11 cellular contexts compared by ENCODE assay signal in the genomic region with DNA sequence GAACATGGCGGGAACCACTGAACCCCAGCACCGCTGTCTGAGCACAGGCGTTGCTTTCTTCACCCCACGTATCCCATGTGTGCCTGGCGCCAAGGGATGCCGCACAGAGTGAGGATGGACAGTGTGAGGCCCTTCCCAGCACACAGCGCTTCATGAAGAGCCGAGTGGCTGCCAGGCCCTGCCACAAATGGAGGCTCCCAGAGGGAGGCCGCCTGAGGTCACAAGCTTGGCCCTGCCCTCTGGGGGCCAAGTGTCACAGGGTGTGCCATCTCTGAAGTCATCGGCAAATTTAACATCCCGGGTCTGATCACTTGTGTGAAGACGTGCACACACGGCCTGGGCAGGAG. TPM values are rescaled to one million over a fixed set of nuclear protein-coding genes. Genes with fewer than 3 reads are reported as not detected.
DNase-seq lines count a peak whose midpoint lies in the region; ATAC-seq and TF ChIP-seq lines count a peak whose summit lies in the region.
"Had no signal": no experiment of that assay in that cellular context is flagged by ENCODE, and none has a peak within 500 bp of the region (broad histone marks: within the 10 kb centered on the region; RNA-seq: fewer than 3 reads in every experiment).

No MANE protein-coding gene starts in this region.

- no peak overlapping the region for H3K4me2 ChIP-seq in fibroblast of lung (ENCODE audit: extremely low read depth, insufficient read depth, low read length)

- H3K27ac ChIP-seq in fibroblast of lung (ENCODE audit: insufficient read depth, low read length) (peak overlapping the region; percentile 52), gastrocnemius medialis (peak overlapping the region; percentile 32 to 94 (median 86)), body of pancreas (peak overlapping the region in 2 of 4 donors; percentile 58 to 64)

- peak; percentile 5 for DNase-seq in G401 (ENCODE audit: low spot score)
- DNase-seq in WTC11 (ENCODE audit: low spot score) = no peak
- DNase-seq in fibroblast of lung (ENCODE audit: low read depth in 2 of 2) = no peak
- DNase-seq in gastrocnemius medialis = peak in 1 of 2 donors; percentile 36
- DNase-seq in NK-92 treated with Interleukin-12 subunit alpha and Interleukin-12 subunit beta, amount 100 ng/mL, for 24 hours (lab: John Stamatoyannopoulos, UW) = no peak
- no peak for DNase-seq in body of pancreas
- no peak for DNase-seq in AML-193 (lab: John Stamatoyannopoulos, UW)
- DNase-seq: activated CD4-positive, alpha-beta T cell treated with anti-CD3 and anti-CD28 coated beads, Interleukin-2, amount 50 U/mL, for 4 hours; caudate nucleus; NCI-H2029 treated with DMSO at 0.1 percent for 48 hours had no signal

- no peak overlapping the region for H3K4me3 ChIP-seq in fibroblast of lung (replicated peaks in 1 of 4; ENCODE audit: control extremely low read depth in 1 of 4, insufficient read depth in 1 of 4, low read depth in 3 of 4, low read length in 4 of 4)
- no peak overlapping the region for H3K4me3 ChIP-seq in gastrocnemius medialis
- no peak overlapping the region for H3K4me3 ChIP-seq in body of pancreas

- in situ Hi-C loops in G401 (cut with HindIII; ENCODE audit: low sequenced_read_pairs) = no loop called here
- in situ Hi-C loops in gastrocnemius medialis (cut with MboI; ENCODE audit: low sequenced_read_pairs in 4 of 4) = no loop called here

- peak overlapping the region; percentile 27; the same call in 1 of the 2 replicates for H3K27ac Mint-ChIP-seq in WTC11

- H3K9me3 Mint-ChIP-seq in WTC11 = no peaks in the 10 kb centered on the region

- H3K4me1 ChIP-seq in fibroblast of lung (ENCODE audit: control insufficient read depth, extremely low read depth, insufficient read depth, low read length) (peaks cover 17% of the 10 kb centered on the region), gastrocnemius medialis (peaks cover 53 to 61% of the 10 kb centered on the region in 2 donors), body of pancreas (peaks cover 49% of the 10 kb centered on the region)

- no peaks in the 10 kb centered on the region for H4K20me1 ChIP-seq in fibroblast of lung (ENCODE audit: control insufficient read depth, extremely low read depth, insufficient read depth, low read length)

- H3K36me3 Mint-ChIP-seq in WTC11 = peaks cover 3% of the 10 kb centered on the region; the same call in 1 of the 2 replicates

- H3K27me3 ChIP-seq in fibroblast of lung (ENCODE audit: control insufficient read depth, insufficient read depth, low read length) = no peaks in the 10 kb centered on the region
- no peaks in the 10 kb centered on the region for H3K27me3 ChIP-seq in gastrocnemius medialis
- H3K27me3 ChIP-seq in body of pancreas = no peaks in the 10 kb centered on the region

- H3K9ac ChIP-seq in fibroblast of lung (ENCODE audit: insufficient read depth, low read length) = no peak overlapping the region

- H2AFZ ChIP-seq in fibroblast of lung (ENCODE audit: low read length) = no peak overlapping the region

- ATAC-seq in WTC11 = no peak
- no peak for ATAC-seq in gastrocnemius medialis
- ATAC-seq in GM19351 (IDR thresholded peaks at IDR 0.05; ENCODE audit: unreplicated experiment) = no peak
- no peak for ATAC-seq in body of pancreas

- no peak for TF ChIP-seq CTCF in WTC11 (IDR thresholded peaks at IDR 0.05)
- TF ChIP-seq CTCF in fibroblast of lung (conservative IDR thresholded peaks at IDR 0.05 in 1 of 2, IDR thresholded peaks at IDR 0.05 in 1 of 2; ENCODE audit: low read depth in 1 of 2, low read length in 2 of 2) = no peak
- TF ChIP-seq CTCF in gastrocnemius medialis (IDR thresholded peaks at IDR 0.05 in 4 of 5, conservative IDR thresholded peaks at IDR 0.05 in 1 of 5) = no peak
- no peak for TF ChIP-seq CTCF in body of pancreas (IDR thresholded peaks at IDR 0.05)

- no peak for TF ChIP-seq POLR2A in gastrocnemius medialis (IDR thresholded peaks at IDR 0.05)
- TF ChIP-seq POLR2A in body of pancreas (IDR thresholded peaks at IDR 0.05) = no peak

- peaks cover 39% of the 10 kb centered on the region for H3K36me3 ChIP-seq in fibroblast of lung (ENCODE audit: control insufficient read depth, insufficient read depth, low read length)
- peaks cover 0 to 35% of the 10 kb centered on the region in 2 donors for H3K36me3 ChIP-seq in gastrocnemius medialis
- peaks cover 6 to 18% of the 10 kb centered on the region in 2 donors for H3K36me3 ChIP-seq in body of pancreas (replicated peaks in 1 of 2; ENCODE audit: insufficient read depth in 1 of 2, low read depth in 2 of 2)

- intact Hi-C loops in gastrocnemius medialis (cut with DNase I; ENCODE audit: low total_unique reads) (no loop called here), body of pancreas (cut with DNase I) (no loop called here)

- H3K4me3 Mint-ChIP-seq in WTC11 = no peak overlapping the region

- H3K4me1 Mint-ChIP-seq in WTC11 = peaks cover 15% of the 10 kb centered on the region

- POLR2A ChIA-PET in WTC11 (lab: Charles Lee) = no interaction called here

- H3K9me3 ChIP-seq in fibroblast of lung (ENCODE audit: control insufficient read depth, insufficient read depth, low read depth, low read length) = no peaks in the 10 kb centered on the region
- H3K9me3 ChIP-seq in gastrocnemius medialis = no peaks in the 10 kb centered on the region
- H3K9me3 ChIP-seq in body of pancreas = no peaks in the 10 kb centered on the region

- no peaks in the 10 kb centered on the region for H3K27me3 Mint-ChIP-seq in WTC11 (ENCODE audit: low read depth)

- CTCF ChIA-PET in WTC11 (lab: Charles Lee) = interaction anchor here (0.8 to 6.0 kb wide), 3 partner anchors 8 to 101 kb away, joined by 3 to 37 read pairs (median 6); no protein-coding TSS in a partner anchor

- 85 to 87% methylated on average over 8 to 13 of the region's 13 CpGs for WGBS in body of pancreas, 2 donors

- peaks cover 62% of the 10 kb centered on the region for H3K79me2 ChIP-seq in fibroblast of lung (ENCODE audit: control insufficient read depth, insufficient read depth, low read length)

TF ChIP-seq in WTC11, 78 proteins besides CTCF, POLR2A, EP300 and RAD21 (continues in another document):
- TF ChIP-seq IRF2 (CRISPR knock-in tag; IDR thresholded peaks at IDR 0.05; ENCODE audit: borderline replicate concordance, low read depth) = no peak
- no peak for TF ChIP-seq ATF1 (CRISPR knock-in tag; IDR thresholded peaks at IDR 0.05)
- TF ChIP-seq, protein P1, sequence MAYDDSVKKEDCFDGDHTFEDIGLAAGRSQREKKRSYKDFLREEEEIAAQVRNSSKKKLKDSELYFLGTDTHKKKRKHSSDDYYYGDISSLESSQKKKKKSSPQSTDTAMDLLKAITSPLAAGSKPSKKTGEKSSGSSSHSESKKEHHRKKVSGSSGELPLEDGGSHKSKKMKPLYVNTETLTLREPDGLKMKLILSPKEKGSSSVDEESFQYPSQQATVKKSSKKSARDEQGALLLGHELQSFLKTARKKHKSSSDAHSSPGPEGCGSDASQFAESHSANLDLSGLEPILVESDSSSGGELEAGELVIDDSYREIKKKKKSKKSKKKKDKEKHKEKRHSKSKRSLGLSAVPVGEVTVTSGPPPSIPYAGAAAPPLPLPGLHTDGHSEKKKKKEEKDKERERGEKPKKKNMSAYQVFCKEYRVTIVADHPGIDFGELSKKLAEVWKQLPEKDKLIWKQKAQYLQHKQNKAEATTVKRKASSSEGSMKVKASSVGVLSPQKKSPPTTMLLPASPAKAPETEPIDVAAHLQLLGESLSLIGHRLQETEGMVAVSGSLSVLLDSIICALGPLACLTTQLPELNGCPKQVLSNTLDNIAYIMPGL (CRISPR knock-in tag; IDR thresholded peaks at IDR 0.05) = no peak

RNA-seq across cellular contexts. Expression of gene MPND, which starts 24.4 kb away (rescaled TPM):
- total RNA-seq in G401 (2014; rRNA removed; shearing (Covaris generic)) = 29.5 and 51.3 TPM in 2 replicates
- total RNA-seq in WTC11 (2021) (28.3 to 37.7 TPM (median 37.4 TPM) in 3 replicates), fibroblast of lung (6.4 and 7.1 TPM in 2 replicates), gastrocnemius medialis (1 to 10 TPM; 2.7 to 3.1 (median 3.0) TPM), body of pancreas (1 to 10 TPM in 1 of 2 donors, under 1 TPM in 1; 0.99 to 7.5 TPM)
- 2.7 and 3.8 TPM in 2 replicates for polyA plus RNA-seq in fibroblast of lung
- 10.1 and 17.1 TPM in 2 replicates for polyA plus RNA-seq in fibroblast of lung (2012)
- 12.2 and 19.9 TPM in 2 replicates for polyA minus RNA-seq in fibroblast of lung (ENCODE audit: low replicate concordance)

RNA-seq across cellular contexts. Expression of gene STAP2, which starts 29.1 kb away (rescaled TPM):
- 26.0 and 29.8 TPM in 2 replicates for total RNA-seq in G401 (2014; rRNA removed; shearing (Covaris generic))
- 18.2 to 21.1 TPM (median 20.2 TPM) in 3 replicates for total RNA-seq in WTC11 (2021)
- total RNA-seq in fibroblast of lung = 4.4 and 4.8 TPM in 2 replicates
- 1.7 and 2.2 TPM in 2 replicates for polyA plus RNA-seq in fibroblast of lung
- 2.1 and 3.3 TPM in 2 replicates for polyA plus RNA-seq in fibroblast of lung (2012)
- polyA minus RNA-seq in fibroblast of lung (ENCODE audit: low replicate concordance) = 5.4 and 9.2 TPM in 2 replicates
- 1 to 10 TPM in 2 of 4 donors, under 1 TPM in 1, not detected in 1; 0.94 to 2.1 (median 1.3) TPM for total RNA-seq in gastrocnemius medialis
- total RNA-seq in body of pancreas = 10 to 100 TPM; 17.9 to 31.0 TPM

RNA-seq across cellular contexts. Expression of gene SH3GL1, which starts 32.6 kb away (rescaled TPM):
- 95.8 and 109 TPM in 2 replicates for total RNA-seq in G401 (2014; rRNA removed; shearing (Covaris generic))
- total RNA-seq in WTC11 (2021) = 89.4 to 109 TPM (median 89.7 TPM) in 3 replicates
- 20.3 and 23.9 TPM in 2 replicates for total RNA-seq in fibroblast of lung
- 44.9 and 58.7 TPM in 2 replicates for polyA plus RNA-seq in fibroblast of lung
- 92.8 and 124 TPM in 2 replicates for polyA plus RNA-seq in fibroblast of lung (2012)
- polyA minus RNA-seq in fibroblast of lung (ENCODE audit: low replicate concordance) = 77.1 and 80.1 TPM in 2 replicates
- total RNA-seq in gastrocnemius medialis = 10 to 100 TPM; 11.6 to 19.4 (median 15.8) TPM
- 10 to 100 TPM; 20.4 to 22.6 TPM for total RNA-seq in body of pancreas

RNA-seq across cellular contexts. Expression of gene CHAF1A, which starts 34.7 kb away (rescaled TPM):
- 39.4 and 46.0 TPM in 2 replicates for total RNA-seq in G401 (2014; rRNA removed; shearing (Covaris generic))
- total RNA-seq in WTC11 (2021) (126 to 161 TPM (median 137 TPM) in 3 replicates), fibroblast of lung (3.9 and 5.9 TPM in 2 replicates), gastrocnemius medialis (10 to 100 TPM in 2 of 4 donors, 1 to 10 TPM in 2; 7.3 to 15.8 (median 9.7) TPM), body of pancreas (1 to 10 TPM; 3.4 to 6.3 TPM)
- 5.9 and 15.4 TPM in 2 replicates for polyA plus RNA-seq in fibroblast of lung
- polyA plus RNA-seq in fibroblast of lung (2012) = 7.6 and 23.4 TPM in 2 replicates
- polyA minus RNA-seq in fibroblast of lung (ENCODE audit: low replicate concordance) = 15.6 and 24.9 TPM in 2 replicates
